In genomic region chr19:29545866-29546582, GRCh38 we compare ENCODE assay signal across 21 cellular contexts. TPM values are rescaled to one million over a fixed set of nuclear protein-coding genes. Genes with fewer than 3 reads are reported as not detected.
DNase-seq lines count a peak whose midpoint lies in the region; ATAC-seq and TF ChIP-seq lines count a peak whose summit lies in the region.
"Had no signal": no experiment of that assay in that cellular context is flagged by ENCODE, and none has a peak within 500 bp of the region (broad histone marks: within the 10 kb centered on the region; RNA-seq: fewer than 3 reads in every experiment).

No MANE protein-coding gene starts in this region.

- DNase-seq in cardiac septum (ENCODE audit: low spot score) (peak; percentile 49), left cardiac atrium (no peak), hepatocyte (ENCODE audit: low spot score) (no peak), sciatic nerve (ENCODE audit: low spot score) (peak; percentile 30), DMS 273 (lab: John Stamatoyannopoulos, UW; ENCODE audit: unreplicated experiment) (no peak)
- DNase-seq in stimulated activated CD4-positive, alpha-beta T cell treated with anti-CD3 and anti-CD28 coated beads, Interleukin-2, amount 100 ng/mL, for 24 hours, result no peak
- DNase-seq in stimulated activated CD4-positive, alpha-beta T cell treated with anti-CD3 and anti-CD28 coated beads, Interleukin-2, amount 100 ng/mL, for 48 hours, result no peak
- DNase-seq: DMS153, NCI-H1105, NCI-H146, NCI-H2029, NCI-H2227 treated with DMSO at 0.1 percent for 48 hours, NCI-H510A, NCI-H748 treated with DMSO at 0.1 percent for 48 hours, SIG-M5 had no signal

- H3K9me2 ChIP-seq in hepatocyte (replicated peaks; ENCODE audit: insufficient read depth), result no peaks in the 10 kb centered on the region
- H3K9me2 ChIP-seq: SK-N-SH had no signal

- peaks cover 8% of the 10 kb centered on the region for H3K4me1 ChIP-seq in hepatocyte (ENCODE audit: insufficient read depth)
- H3K4me1 ChIP-seq: A549, HAP-1 had no signal

- intact Hi-C loops in cardiac septum (cut with DNase I), result no loop called here
- intact Hi-C loops in left cardiac atrium (cut with DNase I), result no loop called here
- intact Hi-C loops in sciatic nerve (cut with DNase I), result no loop called here

- no peaks in the 10 kb centered on the region for H3K27me3 ChIP-seq in hepatocyte

- no peak overlapping the region for H3K4me3 ChIP-seq in hepatocyte
- H3K4me3 ChIP-seq: A549, HAP-1 had no signal

- 74% methylated on average over 8 of the region's 8 CpGs for WGBS in hepatocyte (ENCODE audit: low lambda C conversion rate, missing lambda C conversion rate)

- no peak for TF ChIP-seq CTCF in hepatocyte (IDR thresholded peaks at IDR 0.05; ENCODE audit: poor library complexity)

- no peaks in the 10 kb centered on the region for H3K36me3 ChIP-seq in hepatocyte (replicated peaks; ENCODE audit: insufficient read depth, low read depth)
- H3K36me3 ChIP-seq: HAP-1 had no signal

- peak overlapping the region; percentile 45 for H3K27ac ChIP-seq in hepatocyte
- H3K27ac ChIP-seq: A549 had no signal

- H3K9me3 ChIP-seq in hepatocyte (ENCODE audit: low read depth), result no peaks in the 10 kb centered on the region
- H3K9me3 ChIP-seq: A549, HAP-1, SK-N-SH had no signal

- no peaks in the 10 kb centered on the region for H4K20me1 ChIP-seq in hepatocyte (ENCODE audit: insufficient read depth, poor library complexity, severe bottlenecking)

- no peaks in the 10 kb centered on the region for H3K79me2 ChIP-seq in hepatocyte

- H3K4me2 ChIP-seq in hepatocyte, result no peak overlapping the region
- H3K4me2 ChIP-seq: A549, SK-N-SH had no signal

- no peak for ATAC-seq in left cardiac atrium
- ATAC-seq in sciatic nerve, result no peak
- ATAC-seq: A549 had no signal

- H2AFZ ChIP-seq in hepatocyte, result no peak overlapping the region

RNA-seq across cellular contexts. Expression of gene VSTM2B, which starts 20.2 kb away (rescaled TPM):
- total RNA-seq in cardiac septum (not detected), left cardiac atrium (not detected), hepatocyte (0.47 and 1.2 TPM in 2 replicates), sciatic nerve (not detected)
- 0.34 and 1.1 TPM in 2 replicates for polyA plus RNA-seq in hepatocyte
- total RNA-seq: CD4-positive, alpha-beta T cell had no signal
- polyA plus RNA-seq: A549, BJ, IgD-negative memory B cell, SK-N-SH had no signal

Comparison
In these comparisons a context has a peak if more than half of its experiments do, and no peak if none do; other contexts are left out.
1. DNase-seq: peak in cardiac septum (single experiment) and sciatic nerve (single experiment); none in left cardiac atrium (single experiment), hepatocyte (single experiment), stimulated activated CD4-positive, alpha-beta T cell treated with anti-CD3 and anti-CD28 coated beads, Interleukin-2, amount 100 ng/mL, for 24 hours (0 of 2), DMS 273 (single experiment) and stimulated activated CD4-positive, alpha-beta T cell treated with anti-CD3 and anti-CD28 coated beads, Interleukin-2, amount 100 ng/mL, for 48 hours (0 of 2).